8 cellular contexts compared by ENCODE assay signal in the genomic region with DNA sequence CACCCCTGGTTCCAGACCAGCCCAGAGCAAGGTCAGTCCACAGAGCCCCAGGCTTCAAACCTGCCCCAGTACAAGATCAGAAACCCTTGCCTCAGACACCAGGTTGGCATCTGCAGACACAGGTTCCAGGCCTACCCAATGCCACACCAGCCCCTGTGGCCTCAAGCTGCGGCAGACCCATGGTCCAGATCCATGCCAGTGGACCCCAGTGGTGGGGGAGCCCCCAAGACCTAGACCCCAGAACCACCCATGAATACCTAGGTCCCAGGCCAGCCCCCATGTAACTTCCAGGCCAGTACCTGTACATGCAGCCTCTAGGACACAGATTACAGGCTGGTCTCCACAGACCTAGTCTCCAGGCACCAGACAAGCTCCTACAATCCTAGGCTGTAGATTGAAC.
"Had no signal": no experiment of that assay in that cellular context is flagged by ENCODE, and none has a peak within 500 bp of the region (broad histone marks: within the 10 kb centered on the region; RNA-seq: fewer than 3 reads in every experiment).

No MANE protein-coding gene starts in this region.

- H3K36me3 Mint-ChIP-seq: IgD-negative memory B cell had no signal

- FAIRE-seq: H54, HepG2 had no signal

- H3K27ac Mint-ChIP-seq: H9, IgD-negative memory B cell had no signal

- H2AFZ ChIP-seq: GM23248 had no signal

- H3K27ac ChIP-seq: GM23248, HL-60 had no signal

- H3K4me3 ChIP-seq: GM23248 had no signal

- ATAC-seq: HepG2 had no signal

- H3K27me3 Mint-ChIP-seq: IgD-negative memory B cell had no signal

- H3K4me1 Mint-ChIP-seq: H9, IgD-negative memory B cell had no signal

- H3K9ac ChIP-seq: GM23248 had no signal

- DNase-seq: GM23248, GOT3, H9, HCEC 1CT had no signal

- H3K4me3 Mint-ChIP-seq: H9, IgD-negative memory B cell had no signal
